Comparison of ENCODE assay signal across 18 cellular contexts in the genomic region with DNA sequence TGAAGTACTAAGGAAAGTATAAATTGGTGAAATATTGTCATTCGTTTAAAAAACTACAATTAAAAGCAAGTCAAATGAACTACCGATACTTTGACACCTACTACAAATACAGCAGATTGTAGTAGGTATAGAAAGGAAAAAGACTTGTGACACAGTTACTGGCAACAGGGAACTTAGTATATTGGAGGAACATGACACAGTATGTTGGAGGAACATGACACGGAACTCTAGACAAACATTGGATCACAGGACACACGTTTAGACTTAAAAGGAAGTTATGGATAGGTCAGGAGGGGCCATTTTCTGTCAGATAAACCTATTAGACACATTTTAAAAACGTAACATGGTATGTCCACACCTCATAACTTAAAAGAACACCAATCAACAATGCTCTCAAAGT.
DNase-seq lines count a peak whose midpoint lies in the region; ATAC-seq, FAIRE-seq and TF ChIP-seq lines count a peak whose summit lies in the region.
"Had no signal": no experiment of that assay in that cellular context is flagged by ENCODE, and none has a peak within 500 bp of the region (broad histone marks: within the 10 kb centered on the region; RNA-seq: fewer than 3 reads in every experiment).

No MANE protein-coding gene starts in this region.

- no peaks in the 10 kb centered on the region for H3K36me3 Mint-ChIP-seq in activated CD4-positive, alpha-beta T cell treated with anti-CD3 and anti-CD28 coated beads, Interleukin-2, amount 10 ng/mL, durations not matched to agents 24 days and 14 days (ENCODE audit: low read depth)
- H3K36me3 Mint-ChIP-seq: CD4-positive, alpha-beta memory T cell had no signal

- H3K9me3 Mint-ChIP-seq in activated CD4-positive, alpha-beta T cell treated with anti-CD3 and anti-CD28 coated beads, Interleukin-2, amount 10 ng/mL, durations not matched to agents 24 days and 14 days = peaks cover 4% of the 10 kb centered on the region

- H3K79me2 ChIP-seq in GM12878 (ENCODE audit: control insufficient read depth, insufficient read depth, low read length) (peaks cover 2% of the 10 kb centered on the region; the same call in 1 of the 2 replicates), keratinocyte (ENCODE audit: control insufficient read depth, insufficient read depth, low read length) (peaks cover 59% of the 10 kb centered on the region)

- intact Hi-C loops in GM12878 (cut with micrococcal nuclease; ENCODE audit: unreplicated experiment) = no loop called here
- intact Hi-C loops in gastrocnemius medialis (cut with DNase I; ENCODE audit: low total_unique reads) = no loop called here
- intact Hi-C loops in activated CD4-positive, alpha-beta T cell treated with anti-CD3 and anti-CD28 coated beads, Interleukin-2, amount 10 ng/mL, durations not matched to agents 24 days and 14 days (cut with micrococcal nuclease) = no loop called here

- TF ChIP-seq CTCF in GM12878 (IDR thresholded peaks at IDR 0.05 in 2 of 3, conservative IDR thresholded peaks at IDR 0.05 in 1 of 3; ENCODE audit: control insufficient read depth in 2 of 3, extremely low read depth in 1 of 3, insufficient read depth in 1 of 3, low read depth in 3 of 3, low read length in 3 of 3) (no peak), keratinocyte (optimal IDR thresholded peaks at IDR 0.05 in 1 of 3, IDR thresholded peaks at IDR 0.05 in 1 of 3, conservative IDR thresholded peaks at IDR 0.05 in 1 of 3; ENCODE audit: extremely low read depth in 1 of 3, insufficient read depth in 2 of 3, low read length in 3 of 3) (no peak), gastrocnemius medialis (IDR thresholded peaks at IDR 0.05 in 4 of 5, conservative IDR thresholded peaks at IDR 0.05 in 1 of 5) (no peak)

- TF ChIP-seq POLR2A in GM12878 (IDR thresholded peaks at IDR 0.05; ENCODE audit: low read depth, low read length) (no peak), gastrocnemius medialis (IDR thresholded peaks at IDR 0.05) (no peak)

- no peak for DNase-seq in GM12878 (ENCODE audit: low read depth, low spot score)
- no peak for DNase-seq in keratinocyte (ENCODE audit: low read depth, low spot score)
- DNase-seq in gastrocnemius medialis = no peak
- DNase-seq in NCI-H1694 treated with DMSO at 0.1 percent for 48 hours (lab: John Stamatoyannopoulos, UW) = no peak
- no peak for DNase-seq in DMS153 (lab: John Stamatoyannopoulos, UW)
- no peak for DNase-seq in activated CD4-positive, alpha-beta T cell treated with anti-CD3 and anti-CD28 coated beads, Interleukin-2, amount 10 ng/mL, durations not matched to agents 24 days and 14 days
- DNase-seq: C1 segment of cervical spinal cord; Calu3; CD4-positive, alpha-beta memory T cell; COR-L47; DND-41; GM23248; H7; HCEC 1CT had no signal

- in situ Hi-C loops in GM12878 (cut with MboI) (no loop called here), gastrocnemius medialis (cut with MboI; ENCODE audit: low sequenced_read_pairs in 4 of 4) (no loop called here)

- H3K9ac ChIP-seq in GM12878 (ENCODE audit: control insufficient read depth, insufficient read depth, low read length) (no peak overlapping the region), keratinocyte (ENCODE audit: control insufficient read depth, extremely low read depth, insufficient read depth, low read length) (no peak overlapping the region)
- H3K9ac ChIP-seq: GM23248 had no signal

- no peak for TF ChIP-seq RAD21 in GM12878 (IDR thresholded peaks at IDR 0.05; ENCODE audit: insufficient read depth, low read depth, low read length)

- dilution Hi-C loops in keratinocyte (cut with MboI; ENCODE audit: extremely low pct_ligation_motif_present, low sequenced_read_pairs) = no loop called here

- no peaks in the 10 kb centered on the region; a peak in 1 of 4 replicates for H3K36me3 ChIP-seq in GM12878 (ENCODE audit: control insufficient read depth in 2 of 2, insufficient read depth in 2 of 2, low read length in 1 of 2)
- H3K36me3 ChIP-seq in keratinocyte (ENCODE audit: control insufficient read depth in 2 of 2, extremely low read depth in 1 of 2, insufficient read depth in 2 of 2, low read length in 2 of 2) = no peaks in the 10 kb centered on the region
- H3K36me3 ChIP-seq in gastrocnemius medialis = no peaks in the 10 kb centered on the region

- H3K4me1 ChIP-seq in GM12878 (ENCODE audit: control insufficient read depth, insufficient read depth, low read length) (no peaks in the 10 kb centered on the region), keratinocyte (ENCODE audit: control insufficient read depth, extremely low read depth, insufficient read depth, low read length) (no peaks in the 10 kb centered on the region), gastrocnemius medialis (no peaks in the 10 kb centered on the region)

- no peaks in the 10 kb centered on the region for H3K9me1 ChIP-seq in keratinocyte (ENCODE audit: control insufficient read depth, extremely low read depth, insufficient read depth, low read length)

- SMC1A ChIA-PET in GM12878 (lab: Charles Lee; ENCODE audit: uncharacterized antibody, unreplicated experiment) = interaction anchor here (1.0 to 4.7 kb wide), 6 partner anchors 8 to 79 kb away, joined by 3 to 20 read pairs (median 4); no protein-coding TSS in a partner anchor

- FAIRE-seq in GM12878 (lab: Jason Lieb, UNC) = peak; percentile 97
- peak; percentile 59 for FAIRE-seq in keratinocyte (lab: Jason Lieb, UNC)
- FAIRE-seq: G401.6, GM18507, H1 had no signal

- H2AFZ ChIP-seq in GM12878 (ENCODE audit: control insufficient read depth, low read depth, low read length) = no peak overlapping the region
- H2AFZ ChIP-seq in keratinocyte (ENCODE audit: control insufficient read depth, low read length) = no peak overlapping the region
- H2AFZ ChIP-seq: GM23248 had no signal

- CTCF ChIA-PET in GM12878 (lab: Yijun Ruan, JAX) = interaction anchor here (0.7 to 1.6 kb wide), 4 partner anchors 14 to 130 kb away, joined by 3 to 6 read pairs (median 4); no protein-coding TSS in a partner anchor

- H3K4me2 ChIP-seq in GM12878 (ENCODE audit: control insufficient read depth, insufficient read depth) (no peak overlapping the region), keratinocyte (ENCODE audit: control insufficient read depth, extremely low read depth, insufficient read depth, low read depth, low read length) (no peak overlapping the region)

- no peak overlapping the region for H3K4me3 Mint-ChIP-seq in activated CD4-positive, alpha-beta T cell treated with anti-CD3 and anti-CD28 coated beads, Interleukin-2, amount 10 ng/mL, durations not matched to agents 24 days and 14 days
- H3K4me3 Mint-ChIP-seq: CD4-positive, alpha-beta memory T cell had no signal

- ATAC-seq in GM12878 (no peak), gastrocnemius medialis (peak; percentile 72 to 75), GM21390 (IDR thresholded peaks at IDR 0.05; ENCODE audit: unreplicated experiment) (no peak)

- no peaks in the 10 kb centered on the region for H3K4me1 Mint-ChIP-seq in activated CD4-positive, alpha-beta T cell treated with anti-CD3 and anti-CD28 coated beads, Interleukin-2, amount 10 ng/mL, durations not matched to agents 24 days and 14 days
- H3K4me1 Mint-ChIP-seq: CD4-positive, alpha-beta memory T cell had no signal

- peaks cover 5% of the 10 kb centered on the region for H3K9me3 ChIP-seq in GM12878 (replicated peaks; ENCODE audit: control insufficient read depth, insufficient read depth, low read length)
- peaks cover 2% of the 10 kb centered on the region for H3K9me3 ChIP-seq in keratinocyte (ENCODE audit: control insufficient read depth, low read depth, low read length)
- H3K9me3 ChIP-seq in gastrocnemius medialis = no peaks in the 10 kb centered on the region

- no TSS peak for BruUV-seq in GM12878 (replicated peaks; lab: Mats Ljungman, UMichigan)

- H3K27me3 Mint-ChIP-seq in activated CD4-positive, alpha-beta T cell treated with anti-CD3 and anti-CD28 coated beads, Interleukin-2, amount 10 ng/mL, durations not matched to agents 24 days and 14 days = peaks cover 2% of the 10 kb centered on the region

- WGBS in GM12878 (ENCODE audit: insufficient coverage, insufficient replicate concordance, low lambda C conversion rate, missing lambda C conversion rate) = 59% methylated on average over 5 of the region's 5 CpGs

- H3K27me3 ChIP-seq in GM12878 (replicated peaks in 1 of 2; ENCODE audit: control insufficient read depth in 2 of 2, insufficient read depth in 2 of 2, low read length in 1 of 2) (no peaks in the 10 kb centered on the region), keratinocyte (ENCODE audit: control insufficient read depth, extremely low read depth, insufficient read depth, low read length) (no peaks in the 10 kb centered on the region), gastrocnemius medialis (no peaks in the 10 kb centered on the region)

- no peak overlapping the region for H3K27ac ChIP-seq in GM12878 (ENCODE audit: control insufficient read depth, insufficient read depth)
- no peak overlapping the region for H3K27ac ChIP-seq in keratinocyte (ENCODE audit: control insufficient read depth, insufficient read depth, low read length)
- H3K27ac ChIP-seq in gastrocnemius medialis = no peak overlapping the region
- H3K27ac ChIP-seq: GM23248 had no signal

- TF ChIP-seq EP300 in GM12878 (IDR thresholded peaks at IDR 0.05; ENCODE audit: borderline replicate concordance in 1 of 2, control insufficient read depth in 1 of 2, low read depth in 2 of 2, low read length in 2 of 2) = no peak

- H3K4me3 ChIP-seq in GM12878 (no peak overlapping the region), keratinocyte (ENCODE audit: control insufficient read depth in 2 of 3, extremely low read depth in 1 of 3, insufficient read depth in 2 of 3, low read depth in 1 of 3, low read length in 3 of 3) (no peak overlapping the region), gastrocnemius medialis (no peak overlapping the region)
- H3K4me3 ChIP-seq: GM23248 had no signal

- POLR2A ChIA-PET in GM12878 (lab: Charles Lee) = interaction anchor here (0.7 kb wide), 1 partner anchor 13 kb away, joined by 3 read pairs; no protein-coding TSS in a partner anchor

- RAD21 ChIA-PET in GM12878 (lab: Charles Lee; ENCODE audit: unreplicated experiment) = interaction anchor here (2.1 kb wide), 1 partner anchor 130 kb away, joined by 5 read pairs; no protein-coding TSS in a partner anchor

- no peak overlapping the region for H3K27ac Mint-ChIP-seq in activated CD4-positive, alpha-beta T cell treated with anti-CD3 and anti-CD28 coated beads, Interleukin-2, amount 10 ng/mL, durations not matched to agents 24 days and 14 days
- H3K27ac Mint-ChIP-seq: CD4-positive, alpha-beta memory T cell had no signal

- H4K20me1 ChIP-seq in GM12878 (ENCODE audit: control insufficient read depth, insufficient read depth) (no peaks in the 10 kb centered on the region), keratinocyte (ENCODE audit: control insufficient read depth, extremely low read depth, insufficient read depth, low read length) (peaks cover 8% of the 10 kb centered on the region)

Comparison
In these comparisons a context has a peak if more than half of its experiments do, and no peak if none do; other contexts are left out.
1. ATAC-seq: peak in gastrocnemius medialis (2 of 2); none in GM12878 (single experiment) and GM21390 (single experiment).